In genomic region chr6:7784248-7784647, GRCh38 we compare ENCODE assay signal across 2 cellular contexts.
TF ChIP-seq lines count a peak whose summit lies in the region.

No MANE protein-coding gene starts in this region.

TF ChIP-seq in HEK293, 187 proteins besides CTCF, POLR2A, EP300 and RAD21:
- TF ChIP-seq ZNF214 (tag by site-specific recombination; IDR thresholded peaks at IDR 0.05; ENCODE audit: borderline replicate concordance) (no peak), HOXC10 (CRISPR knock-in tag; IDR thresholded peaks at IDR 0.05) (no peak), EGR2 (tag by site-specific recombination; IDR thresholded peaks at IDR 0.05; ENCODE audit: low read depth) (peak; percentile 91), ZFHX2 (tag by site-specific recombination; conservative IDR thresholded peaks at IDR 0.05) (peak; percentile 91)

TF ChIP-seq in GM12878, 131 proteins besides CTCF, POLR2A, EP300 and RAD21:
- TF ChIP-seq PAX8 (IDR thresholded peaks at IDR 0.05) (no peak), RAD51 (IDR thresholded peaks at IDR 0.05) (peak; percentile 18; the same call in 1 of the 2 replicates), MXI1 (IDR thresholded peaks at IDR 0.05; ENCODE audit: low read depth, low read length) (no peak)
